Comparison of ENCODE assay signal across 24 cellular contexts in the genomic region with DNA sequence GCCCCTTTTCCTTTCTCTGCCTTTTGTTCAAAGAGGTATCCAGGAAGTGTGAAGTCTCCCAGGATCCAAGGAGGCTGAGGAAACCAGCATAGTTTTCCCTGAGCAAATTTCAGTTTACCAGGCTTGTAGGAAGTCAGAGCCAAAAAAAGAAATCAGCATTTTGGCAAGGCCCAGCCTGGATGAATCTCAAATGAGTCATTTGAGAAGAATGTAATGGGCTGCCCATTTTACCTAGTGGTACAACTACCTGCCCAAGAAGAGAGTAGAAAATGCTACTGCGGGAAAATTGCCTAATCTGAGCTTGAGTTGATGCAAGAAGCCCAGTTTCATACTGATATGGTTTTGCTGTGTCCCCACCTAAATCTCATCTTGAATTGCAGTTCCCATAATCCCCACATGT.
"Had no signal": no experiment of that assay in that cellular context is flagged by ENCODE, and none has a peak within 500 bp of the region (broad histone marks: within the 10 kb centered on the region; RNA-seq: fewer than 3 reads in every experiment).

No MANE protein-coding gene starts in this region.

- ATAC-seq: activated T-helper 17 cell treated with anti-CD3 and anti-CD28 coated beads, Interleukin-2, amount 50 U/mL, for 72 hours; natural killer cell treated with Interleukin-12 subunit alpha and Interleukin-12 subunit beta and Interleukin-15 and Interleukin-18, amount 100 ng/mL, for 72 hours; right cardiac atrium had no signal

- H3K36me3 ChIP-seq: breast epithelium, esophagus muscularis mucosa, left ventricle myocardium inferior, tibial nerve had no signal

- H3K27ac ChIP-seq: breast epithelium, esophagus muscularis mucosa, hepatocyte, left ventricle myocardium inferior, tibial nerve, VCaP had no signal

- H3K27me3 Mint-ChIP-seq: natural killer cell treated with Interleukin-12 subunit alpha and Interleukin-12 subunit beta and Interleukin-15 and Interleukin-18, amount 100 ng/mL, for 72 hours had no signal

- H3K27me3 ChIP-seq: breast epithelium, esophagus muscularis mucosa, hepatocyte, tibial nerve had no signal

- DNase-seq: activated CD4-positive, alpha-beta T cell treated with anti-CD3 and anti-CD28 coated beads, Interleukin-2, amount 50 U/mL, for 48 hours; activated naive CD4-positive, alpha-beta T cell treated with Interleukin-2 at 50 U/mL for 16 hours; aorta; kidney; left ventricle myocardium inferior; mesenchymal stem cell; nucleus accumbens; right cardiac atrium; small intestine; stimulated activated CD4-positive, alpha-beta T cell treated with anti-CD3 and anti-CD28 coated beads, Interleukin-4, amount 100 ng/mL, for 4 hours; stimulated activated CD8-positive, alpha-beta memory T cell treated with anti-CD3 and anti-CD28 coated beads, Interleukin-4, amount 100 ng/mL, for 48 hours; stimulated activated naive CD4-positive, alpha-beta T cell treated with Interleukin-2 at 50 U/mL for 16 hours; substantia nigra; T-helper 1 cell; T1000 had no signal

- H3K4me1 Mint-ChIP-seq: activated T-helper 17 cell treated with anti-CD3 and anti-CD28 coated beads, Interleukin-2, amount 50 U/mL, for 72 hours had no signal

- H3K9me3 Mint-ChIP-seq: natural killer cell treated with Interleukin-12 subunit alpha and Interleukin-12 subunit beta and Interleukin-15 and Interleukin-18, amount 100 ng/mL, for 72 hours had no signal

- H3K4me3 Mint-ChIP-seq: activated T-helper 17 cell treated with anti-CD3 and anti-CD28 coated beads, Interleukin-2, amount 50 U/mL, for 72 hours; natural killer cell treated with Interleukin-12 subunit alpha and Interleukin-12 subunit beta and Interleukin-15 and Interleukin-18, amount 100 ng/mL, for 72 hours had no signal

- H3K27ac Mint-ChIP-seq: activated T-helper 17 cell treated with anti-CD3 and anti-CD28 coated beads, Interleukin-2, amount 50 U/mL, for 72 hours; natural killer cell treated with Interleukin-12 subunit alpha and Interleukin-12 subunit beta and Interleukin-15 and Interleukin-18, amount 100 ng/mL, for 72 hours; progenitor cell of endocrine pancreas had no signal

- H3K36me3 Mint-ChIP-seq: natural killer cell treated with Interleukin-12 subunit alpha and Interleukin-12 subunit beta and Interleukin-15 and Interleukin-18, amount 100 ng/mL, for 72 hours had no signal

- FAIRE-seq: endometrium, kidney, small intestine had no signal

- H3K4me1 ChIP-seq: breast epithelium, tibial nerve had no signal

- H3K9me3 ChIP-seq: breast epithelium, esophagus muscularis mucosa, left ventricle myocardium inferior, tibial nerve had no signal

- H3K4me3 ChIP-seq: breast epithelium, esophagus muscularis mucosa, hepatocyte, left ventricle myocardium inferior, tibial nerve had no signal
